Comparison of ENCODE assay signal across 14 cellular contexts in genomic region chr3:15323063-15323462, GRCh38.
"Had no signal": no experiment of that assay in that cellular context is flagged by ENCODE, and none has a peak within 500 bp of the region (broad histone marks: within the 10 kb centered on the region; RNA-seq: fewer than 3 reads in every experiment).

No MANE protein-coding gene starts in this region.

- H3K4me3 Mint-ChIP-seq: naive thymus-derived CD8-positive, alpha-beta T cell; T-helper 2 cell treated with Interferon-gamma antibody and Interleukin-4, amounts not matched to agents 5 μg/mL and 100 μg/mL, for 36 hours; type B pancreatic cell had no signal

- H3K27me3 ChIP-seq: SJCRH30 had no signal

- H3K4me3 ChIP-seq: coronary artery, mucosa of descending colon, SJCRH30, skin epidermis had no signal

- ATAC-seq: mucosa of descending colon; naive thymus-derived CD8-positive, alpha-beta T cell had no signal

- H3K9me3 ChIP-seq: mucosa of descending colon, SJCRH30 had no signal

- H3K27ac Mint-ChIP-seq: T-helper 2 cell treated with Interferon-gamma antibody and Interleukin-4, amounts not matched to agents 5 μg/mL and 100 μg/mL, for 36 hours had no signal

- FAIRE-seq: keratinocyte had no signal

- H3K9me3 Mint-ChIP-seq: T-helper 2 cell treated with Interferon-gamma antibody and Interleukin-4, amounts not matched to agents 5 μg/mL and 100 μg/mL, for 36 hours; type B pancreatic cell had no signal

- H3K27ac ChIP-seq: SJCRH30 had no signal

- DNase-seq: activated CD4-positive, alpha-beta T cell treated with anti-CD3 and anti-CD28 coated beads, Interleukin-2, amount 50 U/mL, for 48 hours; activated CD4-positive, CD25-positive, alpha-beta regulatory T cell treated with anti-CD3 and anti-CD28 coated beads, Interleukin-2, amount 50 U/mL, for 72 hours; activated CD8-positive, alpha-beta memory T cell treated with anti-CD3 and anti-CD28 coated beads, Interleukin-2, amount 50 U/mL, for 4 hours; activated naive CD4-positive, alpha-beta T cell; caudate nucleus; effector CD8-positive, alpha-beta T cell; mucosa of descending colon; naive thymus-derived CD8-positive, alpha-beta T cell; SJCRH30 had no signal

- H3K27me3 Mint-ChIP-seq: naive thymus-derived CD8-positive, alpha-beta T cell; type B pancreatic cell had no signal

- H3K36me3 ChIP-seq: SJCRH30 had no signal
